In the genomic region with DNA sequence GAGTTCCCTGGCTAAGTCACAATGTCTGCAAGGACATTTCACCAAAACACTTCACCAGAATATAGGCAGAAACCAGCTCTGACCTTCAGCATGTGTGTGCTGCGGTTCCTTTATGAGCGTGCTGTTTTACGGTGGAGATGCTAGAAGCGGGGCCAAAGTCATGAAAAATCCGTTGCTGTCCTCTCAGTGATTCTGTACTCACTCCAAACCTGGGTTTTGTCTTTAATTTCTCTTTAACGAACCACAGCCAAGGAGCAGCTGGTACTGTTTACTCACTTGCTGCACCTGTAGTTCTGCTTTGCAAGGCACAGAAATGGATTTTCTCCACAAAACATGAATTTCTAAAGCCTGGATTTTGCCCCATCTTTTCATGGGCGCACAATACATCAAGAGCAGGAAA, we compare ENCODE assay signal across 15 cellular contexts.
"Had no signal": no experiment of that assay in that cellular context is flagged by ENCODE, and none has a peak within 500 bp of the region (broad histone marks: within the 10 kb centered on the region; RNA-seq: fewer than 3 reads in every experiment).

No MANE protein-coding gene starts in this region.

- H3K4me1 ChIP-seq: adrenal gland, body of pancreas, uterus had no signal

- H3K4me3 ChIP-seq: adrenal gland, body of pancreas, lung, thyroid gland, uterus had no signal

- DNase-seq: activated CD4-positive, alpha-beta T cell treated with anti-CD3 and anti-CD28 coated beads, Interleukin-2, amount 10 ng/mL, durations not matched to agents 7 days and 5 days; activated CD4-positive, CD25-positive, alpha-beta regulatory T cell; activated CD8-positive, alpha-beta memory T cell treated with anti-CD3 and anti-CD28 coated beads for 24 hours; activated naive CD4-positive, alpha-beta T cell treated with anti-CD3 and anti-CD28 coated beads, Interleukin-2, amount 50 U/mL, for 16 hours; adrenal gland; endodermal cell; hypothalamus; naive B cell; retina; stimulated activated CD4-positive, alpha-beta T cell treated with anti-CD3 and anti-CD28 coated beads, Interleukin-4, amount 100 ng/mL, for 4 hours; stimulated activated naive CD8-positive, alpha-beta T cell treated with anti-CD3 and anti-CD28 coated beads, Interleukin-15, amount 100 ng/mL, for 72 hours; thyroid gland; uterus had no signal

- H3K9me3 ChIP-seq: adrenal gland, body of pancreas, thyroid gland, uterus had no signal

- H3K27ac ChIP-seq: adrenal gland, body of pancreas, thyroid gland, uterus had no signal

- H3K27me3 ChIP-seq: adrenal gland, body of pancreas, thyroid gland, uterus had no signal

- H3K36me3 ChIP-seq: adrenal gland, thyroid gland, uterus had no signal
